Comparison of ENCODE assay signal across 17 cellular contexts in the genomic region with DNA sequence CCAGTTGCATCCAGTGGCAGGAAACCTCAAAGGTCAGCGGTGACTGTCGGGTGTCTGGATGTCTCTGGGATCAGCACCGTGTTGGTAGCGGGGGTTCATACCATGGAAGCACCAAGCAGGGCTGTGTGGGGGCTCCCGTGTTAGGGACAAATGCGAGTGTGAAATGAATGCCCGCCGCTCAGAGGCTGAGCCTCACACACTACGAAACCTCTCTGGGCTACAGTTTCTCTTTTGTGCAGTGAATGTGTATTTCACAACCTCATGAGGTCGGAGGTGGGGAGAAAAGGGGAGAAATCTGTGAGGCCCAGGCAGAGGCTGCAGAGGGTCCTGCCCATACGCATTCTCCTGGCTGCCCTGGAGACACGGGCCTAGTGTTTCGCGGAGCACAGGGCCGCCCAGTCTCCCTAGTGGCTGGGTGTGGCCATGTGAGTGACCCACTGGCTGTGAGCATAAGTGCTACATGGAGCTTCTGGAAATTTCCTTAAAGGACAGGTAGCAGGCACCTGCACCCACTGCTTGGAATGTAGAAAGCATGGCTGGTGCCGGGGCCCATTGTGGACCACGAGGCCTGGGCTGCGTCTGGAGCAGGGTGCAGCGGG.
DNase-seq lines count a peak whose midpoint lies in the region; ATAC-seq, FAIRE-seq and TF ChIP-seq lines count a peak whose summit lies in the region.
"Had no signal": no experiment of that assay in that cellular context is flagged by ENCODE, and none has a peak within 500 bp of the region (broad histone marks: within the 10 kb centered on the region; RNA-seq: fewer than 3 reads in every experiment).

No MANE protein-coding gene starts in this region.

- ATAC-seq in IMR-90 (ENCODE audit: low read depth): no peak

- peaks cover 13% of the 10 kb centered on the region; the same call in 1 of the 2 replicates for H3K4me1 ChIP-seq in IMR-90 (ENCODE audit: control insufficient read depth, insufficient read depth, low read length)
- peaks cover 31% of the 10 kb centered on the region for H3K4me1 ChIP-seq in adipocyte (ENCODE audit: control insufficient read depth, insufficient read depth, low read length)
- H3K4me1 ChIP-seq in kidney (ENCODE audit: control insufficient read depth in 1 of 2, insufficient read depth in 1 of 2, low read depth in 1 of 2, low read length in 2 of 2): no peaks in the 10 kb centered on the region
- no peaks in the 10 kb centered on the region for H3K4me1 ChIP-seq in HAP-1
- H3K4me1 ChIP-seq: transverse colon had no signal

- intact Hi-C loops in IMR-90 (cut with micrococcal nuclease) (no loop called here), kidney (cut with DNase I) (no loop called here)

- peak overlapping the region; percentile 56; the same call in 1 of the 2 replicates for H4K91ac ChIP-seq in IMR-90 (ENCODE audit: insufficient read depth, low read depth, low read length)

- no peak overlapping the region for H3K14ac ChIP-seq in IMR-90 (replicated peaks; ENCODE audit: low read depth, low read length)

- no peak overlapping the region for H3K27ac ChIP-seq in IMR-90 (ENCODE audit: insufficient read depth, low read length)
- H3K27ac ChIP-seq in kidney (ENCODE audit: low read depth in 2 of 2, low read length in 2 of 2): no peak overlapping the region
- H3K27ac ChIP-seq in skin epidermis: peak overlapping the region in 11 of 21 experiments; percentile 8 to 81 (median 27)
- H3K27ac ChIP-seq: RWPE1 had no signal

- no peak for TF ChIP-seq CTCF in IMR-90 (conservative IDR thresholded peaks at IDR 0.05; ENCODE audit: low read depth, low read length)
- TF ChIP-seq CTCF in kidney (IDR thresholded peaks at IDR 0.05; ENCODE audit: borderline replicate concordance, extremely low read depth, insufficient read depth): no peak

- dilution Hi-C loops in IMR-90 (cut with HindIII; ENCODE audit: low sequenced_read_pairs, unreplicated experiment): no loop called here

- H2BK15ac ChIP-seq in IMR-90 (ENCODE audit: low read depth, low read length): 0 out of 3 replicates have a peak overlapping the region, but pooled peaks have one; percentile 15

- in situ Hi-C loops in IMR-90 (cut with MboI; ENCODE audit: low sequenced_read_pairs) (no loop called here), HAP-1 (cut with MboI; ENCODE audit: low sequenced_read_pairs) (no loop called here)

- H4K5ac ChIP-seq in IMR-90 (ENCODE audit: low read depth, low read length): 0 out of 2 replicates have a peak overlapping the region, but pooled peaks have one; percentile 3

- peak overlapping the region; percentile 45; the same call in 1 of the 2 replicates for H3K4ac ChIP-seq in IMR-90 (ENCODE audit: low read depth, low read length)

- TF ChIP-seq RAD21 in IMR-90 (IDR thresholded peaks at IDR 0.05; ENCODE audit: low read length): no peak

- H3K4me3 ChIP-seq in IMR-90 (ENCODE audit: insufficient read depth, low read depth, low read length) (no peak overlapping the region), adipocyte (ENCODE audit: low read length) (no peak overlapping the region), kidney (ENCODE audit: low read length in 2 of 2) (no peak overlapping the region), skin epidermis (no peak overlapping the region), HAP-1 (no peak overlapping the region)
- H3K4me3 ChIP-seq: transverse colon had no signal

- H3K36me3 ChIP-seq in IMR-90 (ENCODE audit: control insufficient read depth, insufficient read depth, low read length) (no peaks in the 10 kb centered on the region), adipocyte (ENCODE audit: control insufficient read depth, insufficient read depth, low read length, severe bottlenecking) (no peaks in the 10 kb centered on the region), kidney (ENCODE audit: control insufficient read depth in 1 of 2, insufficient read depth in 2 of 2, low read length in 2 of 2) (no peaks in the 10 kb centered on the region), HAP-1 (replicated peaks) (no peaks in the 10 kb centered on the region)
- H3K36me3 ChIP-seq: transverse colon had no signal

- H3K4me2 ChIP-seq in IMR-90 (ENCODE audit: low read depth, low read length): no peak overlapping the region

- TF ChIP-seq POLR2A in IMR-90 (IDR thresholded peaks at IDR 0.05; ENCODE audit: low read depth, low read length): no peak

- H2BK5ac ChIP-seq in IMR-90 (ENCODE audit: low read depth, low read length, poor library complexity, severe bottlenecking): no peak overlapping the region

- H2AFZ ChIP-seq in IMR-90 (replicated peaks; ENCODE audit: low read length, poor library complexity): no peak overlapping the region

- no TSS peak for BruUV-seq in IMR-90 (replicated peaks; lab: Mats Ljungman, UMichigan)

- no peaks in the 10 kb centered on the region for H3K79me1 ChIP-seq in IMR-90 (ENCODE audit: low read depth in 1 of 2, low read length in 2 of 2)

- H3K18ac ChIP-seq in IMR-90 (ENCODE audit: low read depth, low read length): no peak overlapping the region

- H3K9ac ChIP-seq in IMR-90 (ENCODE audit: low read depth, low read length): no peak overlapping the region
- H3K9ac ChIP-seq in adipocyte (ENCODE audit: low read length): peak overlapping the region; percentile 52
- no peak overlapping the region for H3K9ac ChIP-seq in kidney (ENCODE audit: low read length in 2 of 2)

- WGBS in IMR-90 (ENCODE audit: extremely low coverage in 2 of 2, insufficient read length in 1 of 2), 2 experiments: 91% methylated on average over 8 of the region's 19 CpGs; no CpG with 5 or more reads in 1 of the 2 experiments

- POLR2A ChIA-PET in IMR-90 (lab: Charles Lee; ENCODE audit: unreplicated experiment): no interaction called here

- no peak for FAIRE-seq in kidney (lab: Jason Lieb, UNC)

- H3K9me3 ChIP-seq in IMR-90 (ENCODE audit: control insufficient read depth, insufficient read depth, low read length): peaks cover 6% of the 10 kb centered on the region; the same call in 1 of the 2 replicates
- H3K9me3 ChIP-seq in adipocyte (ENCODE audit: control insufficient read depth, low read length): no peaks in the 10 kb centered on the region
- H3K9me3 ChIP-seq in kidney (ENCODE audit: control insufficient read depth in 1 of 2, low read length in 2 of 2): no peaks in the 10 kb centered on the region
- no peaks in the 10 kb centered on the region for H3K9me3 ChIP-seq in HAP-1
- H3K9me3 ChIP-seq: transverse colon had no signal

- peak overlapping the region; percentile 35; the same call in 1 of the 2 replicates for H2AK5ac ChIP-seq in IMR-90 (ENCODE audit: low read depth, low read length)

- H3K27me3 ChIP-seq in IMR-90 (ENCODE audit: control insufficient read depth, insufficient read depth, low read length) (no peaks in the 10 kb centered on the region; the same call in 1 of the 2 replicates), adipocyte (replicated peaks; ENCODE audit: control insufficient read depth, insufficient read depth, low read length) (no peaks in the 10 kb centered on the region), HAP-1 (ENCODE audit: low read depth) (no peaks in the 10 kb centered on the region)
- H3K27me3 ChIP-seq: transverse colon had no signal

- H4K8ac ChIP-seq in IMR-90 (ENCODE audit: low read depth in 2 of 2, low read length in 2 of 2): peak overlapping the region; percentile 4 to 15; a peak in 2 of 4 replicates

- H4K20me1 ChIP-seq in IMR-90 (ENCODE audit: insufficient read depth, low read length): no peaks in the 10 kb centered on the region

- no peak for DNase-seq in IMR-90
- peak; percentile 27 for DNase-seq in adipocyte (ENCODE audit: low read depth)
- peak; percentile 59 for DNase-seq in kidney
- DNase-seq in activated T-cell treated with anti-CD3 and anti-CD28 coated beads, Interleukin-2, amount 50 U/mL, for 48 hours: no peak
- DNase-seq in activated gamma-delta T cell (lab: John Stamatoyannopoulos, UW): no peak
- no peak for DNase-seq in medulla oblongata (ENCODE audit: extremely low spot score)
- DNase-seq in HAP-1 (ENCODE audit: low spot score in 2 of 2): no peak
- DNase-seq: activated CD4-positive, alpha-beta T cell treated with anti-CD3 and anti-CD28 coated beads for 1 hour; activated naive CD8-positive, alpha-beta T cell treated with anti-CD3 and anti-CD28 coated beads, Interleukin-2, amount 10 ng/mL, durations not matched to agents 7 days and 5 days; NCI-H2029; NCI-H526 treated with DMSO at 0.1 percent for 48 hours; stimulated activated CD4-positive, alpha-beta T cell treated with anti-CD3 and anti-CD28 coated beads, Interleukin-2, amount 100 ng/mL, for 24 hours; stimulated activated CD8-positive, alpha-beta memory T cell treated with anti-CD3 and anti-CD28 coated beads, Interleukin-4, amount 100 ng/mL, for 48 hours; T-helper 2 cell had no signal

- no peak overlapping the region for H3K56ac ChIP-seq in IMR-90 (ENCODE audit: extremely low read depth, insufficient read depth, low read length)

- H3K23ac ChIP-seq in IMR-90 (ENCODE audit: low read depth, low read length): no peak overlapping the region

- H2AK9ac ChIP-seq in IMR-90 (replicated peaks; ENCODE audit: low read depth, low read length, poor library complexity): peak overlapping the region; percentile 75

- no peak overlapping the region; the same call in 1 of the 2 replicates for H2BK120ac ChIP-seq in IMR-90 (ENCODE audit: low read depth, low read length)

- no peaks in the 10 kb centered on the region for H3K9me1 ChIP-seq in IMR-90 (ENCODE audit: insufficient read depth, low read length)

- CTCF ChIA-PET in IMR-90 (lab: Yijun Ruan, JAX): no interaction called here

- peak overlapping the region; percentile 29; the same call in 1 of the 2 replicates for H2BK20ac ChIP-seq in IMR-90 (ENCODE audit: low read depth, low read length)

TF ChIP-seq in IMR-90, 13 proteins besides CTCF, POLR2A, EP300 and RAD21 (continues in another document):
- TF ChIP-seq SMC3 (IDR thresholded peaks at IDR 0.05; ENCODE audit: low read depth, low read length): no peak
- TF ChIP-seq CEBPB (IDR thresholded peaks at IDR 0.05; ENCODE audit: low read depth, low read length): no peak
- no peak for TF ChIP-seq RFX5 (IDR thresholded peaks at IDR 0.05; ENCODE audit: low read depth, low read length)
- TF ChIP-seq FOS (IDR thresholded peaks at IDR 0.05; ENCODE audit: low read depth, low read length): no peak
- TF ChIP-seq NFE2L2 (IDR thresholded peaks at IDR 0.05; ENCODE audit: low read depth, low read length): no peak
- TF ChIP-seq MAFK (IDR thresholded peaks at IDR 0.05; ENCODE audit: low read depth, low read length): no peak
- TF ChIP-seq RCOR1 (IDR thresholded peaks at IDR 0.05; ENCODE audit: insufficient replicate concordance, low read length): no peak
- TF ChIP-seq MAZ (IDR thresholded peaks at IDR 0.05; ENCODE audit: borderline replicate concordance, low read depth, low read length): no peak
- no peak for TF ChIP-seq MXI1 (IDR thresholded peaks at IDR 0.05; ENCODE audit: borderline replicate concordance, low read depth, low read length)
- no peak for TF ChIP-seq BHLHE40 (IDR thresholded peaks at IDR 0.05; ENCODE audit: low read depth, low read length)
- no peak for TF ChIP-seq CHD1 (IDR thresholded peaks at IDR 0.05; ENCODE audit: low read depth, low read length)

Comparison
In these comparisons a context has a peak if more than half of its experiments do, and no peak if none do; other contexts are left out.
1. DNase-seq: peak in adipocyte (single experiment) and kidney (single experiment); none in IMR-90 (single experiment), activated T-cell treated with anti-CD3 and anti-CD28 coated beads, Interleukin-2, amount 50 U/mL, for 48 hours (0 of 2), activated gamma-delta T cell (single experiment), medulla oblongata (single experiment) and HAP-1 (0 of 2).
2. H3K27ac ChIP-seq: peak in skin epidermis (11 of 21); none in IMR-90 (single experiment) and kidney (0 of 2).